26 cellular contexts compared by ENCODE assay signal in genomic region chr10:77299257-77299656, GRCh38.
"Had no signal": no experiment of that assay in that cellular context is flagged by ENCODE, and none has a peak within 500 bp of the region (broad histone marks: within the 10 kb centered on the region; RNA-seq: fewer than 3 reads in every experiment).

No MANE protein-coding gene starts in this region.

- H3K36me3 Mint-ChIP-seq: mesothelial cell of epicardium; natural killer cell; neural progenitor cell; stimulated activated effector memory CD8-positive, alpha-beta T cell treated with anti-CD3 and anti-CD28 coated beads, Interleukin-12 subunit alpha, Interleukin-12 subunit beta, amount 100 ng/mL, for 72 hours had no signal

- H3K36me3 ChIP-seq: heart right ventricle, lower lobe of right lung, neural progenitor cell, neutrophil, sigmoid colon, spleen, suprapubic skin, tibial nerve, upper lobe of left lung had no signal

- H3K27ac ChIP-seq: heart right ventricle, hepatocyte, lower lobe of right lung, neural progenitor cell, neutrophil, parathyroid adenoma, sigmoid colon, spleen, suprapubic skin, tibial nerve, upper lobe of left lung had no signal

- ATAC-seq: heart right ventricle; left lobe of liver; lower lobe of right lung; natural killer cell; right cardiac atrium; stimulated activated effector memory CD8-positive, alpha-beta T cell treated with anti-CD3 and anti-CD28 coated beads, Interleukin-12 subunit alpha, Interleukin-12 subunit beta, amount 100 ng/mL, for 72 hours had no signal

- H3K4me1 Mint-ChIP-seq: naive B cell; stimulated activated effector memory CD8-positive, alpha-beta T cell treated with anti-CD3 and anti-CD28 coated beads, Interleukin-12 subunit alpha, Interleukin-12 subunit beta, amount 100 ng/mL, for 72 hours had no signal

- H3K27me3 ChIP-seq: hepatocyte, neural progenitor cell, sigmoid colon, suprapubic skin, tibial nerve, upper lobe of left lung had no signal

- H3K4me3 ChIP-seq: heart right ventricle, hepatocyte, lower lobe of right lung, neural progenitor cell, sigmoid colon, spleen, suprapubic skin, tibial nerve, upper lobe of left lung had no signal

- DNase-seq: heart right ventricle; islet precursor cell; lower lobe of right lung; mammary epithelial cell; mesendoderm; naive B cell; natural killer cell; nephron progenitor cell; occipital lobe; sigmoid colon; small intestine; spleen; stimulated activated CD4-positive, alpha-beta T cell treated with anti-CD3 and anti-CD28 coated beads, Interleukin-4, amount 100 ng/mL, for 24 hours; stimulated activated naive CD4-positive, alpha-beta T cell; upper lobe of left lung had no signal

- H3K9me3 ChIP-seq: heart right ventricle, lower lobe of right lung, neutrophil, sigmoid colon, tibial nerve, upper lobe of left lung had no signal

- H3K4me1 ChIP-seq: heart right ventricle, lower lobe of right lung, neural progenitor cell, parathyroid adenoma, spleen, suprapubic skin, upper lobe of left lung had no signal

- H3K4me3 Mint-ChIP-seq: mesothelial cell of epicardium; natural killer cell; nephron progenitor cell; neural progenitor cell; stimulated activated effector memory CD8-positive, alpha-beta T cell treated with anti-CD3 and anti-CD28 coated beads, Interleukin-12 subunit alpha, Interleukin-12 subunit beta, amount 100 ng/mL, for 72 hours; stimulated activated naive CD8-positive, alpha-beta T cell treated with anti-CD3 and anti-CD28 coated beads, Interleukin-15, Interleukin-2, amounts not matched to agents 100 ng/mL and 50 ng/mL, for 24 hours had no signal

- H3K9me3 Mint-ChIP-seq: mesothelial cell of epicardium, natural killer cell, nephron progenitor cell, neural progenitor cell had no signal

- H3K27ac Mint-ChIP-seq: mesothelial cell of epicardium; naive B cell; natural killer cell; nephron progenitor cell; neural progenitor cell; stimulated activated effector memory CD8-positive, alpha-beta T cell treated with anti-CD3 and anti-CD28 coated beads, Interleukin-12 subunit alpha, Interleukin-12 subunit beta, amount 100 ng/mL, for 72 hours; stimulated activated naive CD8-positive, alpha-beta T cell treated with anti-CD3 and anti-CD28 coated beads, Interleukin-15, Interleukin-2, amounts not matched to agents 100 ng/mL and 50 ng/mL, for 24 hours had no signal
